In the genomic region with DNA sequence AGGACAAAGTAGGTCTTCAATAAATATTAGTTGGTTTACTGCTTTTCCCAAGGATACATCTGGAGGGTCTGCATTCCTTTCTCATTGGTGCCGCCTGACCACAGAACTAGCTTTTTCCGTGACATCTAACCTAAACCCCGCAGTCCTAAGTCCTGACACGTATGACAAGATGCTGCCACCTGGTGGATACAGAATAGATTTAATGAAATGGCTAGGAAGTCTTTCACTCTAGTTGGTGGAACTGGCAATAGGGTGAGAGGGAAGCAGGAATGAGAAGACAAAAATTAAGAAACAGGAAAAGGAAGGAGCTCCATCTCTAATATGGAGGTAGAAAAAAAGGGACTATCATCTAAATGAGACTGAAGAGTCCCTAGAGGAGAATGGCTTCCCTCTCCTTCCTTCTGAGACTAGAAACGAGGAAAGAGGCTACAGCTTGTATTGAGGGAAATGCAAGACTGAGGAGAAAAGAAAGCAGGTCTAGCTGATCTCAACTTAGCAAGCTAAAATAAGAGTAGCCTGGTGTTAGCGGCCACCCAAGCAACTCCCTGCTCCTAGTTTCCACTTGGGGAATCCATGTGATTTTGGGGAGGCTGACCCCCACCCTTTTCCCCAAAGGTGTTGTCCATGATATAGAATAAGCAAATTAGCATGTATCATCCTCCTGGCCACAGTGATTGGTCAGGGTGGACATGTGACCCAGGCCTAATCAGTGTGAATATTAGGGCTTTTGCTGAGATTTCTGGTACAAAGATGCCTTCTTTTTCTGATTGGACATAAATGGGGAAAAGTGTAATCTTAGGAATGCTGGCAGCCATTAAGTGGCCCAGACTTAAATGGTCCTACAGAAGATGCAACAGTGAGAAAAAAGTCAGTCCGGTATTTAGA, we compare ENCODE assay signal across 1 cellular context.
TF ChIP-seq lines count a peak whose summit lies in the region.

No MANE protein-coding gene starts in this region.

TF ChIP-seq in K562, 482 proteins besides CTCF, POLR2A, EP300 and RAD21:
- TF ChIP-seq, protein P1, sequence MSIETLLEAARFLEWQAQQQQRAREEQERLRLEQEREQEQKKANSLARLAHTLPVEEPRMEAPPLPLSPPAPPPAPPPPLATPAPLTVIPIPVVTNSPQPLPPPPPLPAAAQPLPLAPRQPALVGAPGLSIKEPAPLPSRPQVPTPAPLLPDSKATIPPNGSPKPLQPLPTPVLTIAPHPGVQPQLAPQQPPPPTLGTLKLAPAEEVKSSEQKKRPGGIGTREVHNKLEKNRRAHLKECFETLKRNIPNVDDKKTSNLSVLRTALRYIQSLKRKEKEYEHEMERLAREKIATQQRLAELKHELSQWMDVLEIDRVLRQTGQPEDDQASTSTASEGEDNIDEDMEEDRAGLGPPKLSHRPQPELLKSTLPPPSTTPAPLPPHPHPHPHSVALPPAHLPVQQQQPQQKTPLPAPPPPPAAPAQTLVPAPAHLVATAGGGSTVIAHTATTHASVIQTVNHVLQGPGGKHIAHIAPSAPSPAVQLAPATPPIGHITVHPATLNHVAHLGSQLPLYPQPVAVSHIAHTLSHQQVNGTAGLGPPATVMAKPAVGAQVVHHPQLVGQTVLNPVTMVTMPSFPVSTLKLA (conservative IDR thresholded peaks at IDR 0.05), result no peak
- TF ChIP-seq, protein P2, sequence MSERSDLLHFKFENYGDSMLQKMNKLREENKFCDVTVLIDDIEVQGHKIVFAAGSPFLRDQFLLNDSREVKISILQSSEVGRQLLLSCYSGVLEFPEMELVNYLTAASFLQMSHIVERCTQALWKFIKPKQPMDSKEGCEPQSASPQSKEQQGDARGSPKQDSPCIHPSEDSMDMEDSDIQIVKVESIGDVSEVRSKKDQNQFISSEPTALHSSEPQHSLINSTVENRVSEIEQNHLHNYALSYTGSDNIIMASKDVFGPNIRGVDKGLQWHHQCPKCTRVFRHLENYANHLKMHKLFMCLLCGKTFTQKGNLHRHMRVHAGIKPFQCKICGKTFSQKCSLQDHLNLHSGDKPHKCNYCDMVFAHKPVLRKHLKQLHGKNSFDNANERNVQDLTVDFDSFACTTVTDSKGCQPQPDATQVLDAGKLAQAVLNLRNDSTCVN (CRISPR knock-in tag; IDR thresholded peaks at IDR 0.05), result peak; percentile 53; the same call in 1 of the 2 replicates
- TF ChIP-seq CCAR2 (IDR thresholded peaks at IDR 0.05; ENCODE audit: low read depth, low read length), result no peak
- TF ChIP-seq, protein P3, sequence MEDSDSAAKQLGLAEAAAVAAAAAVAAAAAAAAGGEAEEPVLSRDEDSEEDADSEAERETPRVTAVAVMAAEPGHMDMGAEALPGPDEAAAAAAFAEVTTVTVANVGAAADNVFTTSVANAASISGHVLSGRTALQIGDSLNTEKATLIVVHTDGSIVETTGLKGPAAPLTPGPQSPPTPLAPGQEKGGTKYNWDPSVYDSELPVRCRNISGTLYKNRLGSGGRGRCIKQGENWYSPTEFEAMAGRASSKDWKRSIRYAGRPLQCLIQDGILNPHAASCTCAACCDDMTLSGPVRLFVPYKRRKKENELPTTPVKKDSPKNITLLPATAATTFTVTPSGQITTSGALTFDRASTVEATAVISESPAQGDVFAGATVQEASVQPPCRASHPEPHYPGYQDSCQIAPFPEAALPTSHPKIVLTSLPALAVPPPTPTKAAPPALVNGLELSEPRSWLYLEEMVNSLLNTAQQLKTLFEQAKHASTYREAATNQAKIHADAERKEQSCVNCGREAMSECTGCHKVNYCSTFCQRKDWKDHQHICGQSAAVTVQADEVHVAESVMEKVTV (CRISPR knock-in tag; IDR thresholded peaks at IDR 0.05), result peak; percentile 86
- TF ChIP-seq JUN (IDR thresholded peaks at IDR 0.05; ENCODE audit: borderline replicate concordance, low read depth, low read length), result no peak
- no peak for TF ChIP-seq JUN (CRISPR knock-in tag; IDR thresholded peaks at IDR 0.05; ENCODE audit: borderline replicate concordance)
- TF ChIP-seq, protein P4, sequence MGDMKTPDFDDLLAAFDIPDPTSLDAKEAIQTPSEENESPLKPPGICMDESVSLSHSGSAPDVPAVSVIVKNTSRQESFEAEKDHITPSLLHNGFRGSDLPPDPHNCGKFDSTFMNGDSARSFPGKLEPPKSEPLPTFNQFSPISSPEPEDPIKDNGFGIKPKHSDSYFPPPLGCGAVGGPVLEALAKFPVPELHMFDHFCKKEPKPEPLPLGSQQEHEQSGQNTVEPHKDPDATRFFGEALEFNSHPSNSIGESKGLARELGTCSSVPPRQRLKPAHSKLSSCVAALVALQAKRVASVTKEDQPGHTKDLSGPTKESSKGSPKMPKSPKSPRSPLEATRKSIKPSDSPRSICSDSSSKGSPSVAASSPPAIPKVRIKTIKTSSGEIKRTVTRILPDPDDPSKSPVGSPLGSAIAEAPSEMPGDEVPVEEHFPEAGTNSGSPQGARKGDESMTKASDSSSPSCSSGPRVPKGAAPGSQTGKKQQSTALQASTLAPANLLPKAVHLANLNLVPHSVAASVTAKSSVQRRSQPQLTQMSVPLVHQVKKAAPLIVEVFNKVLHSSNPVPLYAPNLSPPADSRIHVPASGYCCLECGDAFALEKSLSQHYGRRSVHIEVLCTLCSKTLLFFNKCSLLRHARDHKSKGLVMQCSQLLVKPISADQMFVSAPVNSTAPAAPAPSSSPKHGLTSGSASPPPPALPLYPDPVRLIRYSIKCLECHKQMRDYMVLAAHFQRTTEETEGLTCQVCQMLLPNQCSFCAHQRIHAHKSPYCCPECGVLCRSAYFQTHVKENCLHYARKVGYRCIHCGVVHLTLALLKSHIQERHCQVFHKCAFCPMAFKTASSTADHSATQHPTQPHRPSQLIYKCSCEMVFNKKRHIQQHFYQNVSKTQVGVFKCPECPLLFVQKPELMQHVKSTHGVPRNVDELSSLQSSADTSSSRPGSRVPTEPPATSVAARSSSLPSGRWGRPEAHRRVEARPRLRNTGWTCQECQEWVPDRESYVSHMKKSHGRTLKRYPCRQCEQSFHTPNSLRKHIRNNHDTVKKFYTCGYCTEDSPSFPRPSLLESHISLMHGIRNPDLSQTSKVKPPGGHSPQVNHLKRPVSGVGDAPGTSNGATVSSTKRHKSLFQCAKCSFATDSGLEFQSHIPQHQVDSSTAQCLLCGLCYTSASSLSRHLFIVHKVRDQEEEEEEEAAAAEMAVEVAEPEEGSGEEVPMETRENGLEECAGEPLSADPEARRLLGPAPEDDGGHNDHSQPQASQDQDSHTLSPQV (IDR thresholded peaks at IDR 0.05), result 0 out of 2 replicates have a peak, but pooled peaks have one; percentile 37
- TF ChIP-seq, protein P5, sequence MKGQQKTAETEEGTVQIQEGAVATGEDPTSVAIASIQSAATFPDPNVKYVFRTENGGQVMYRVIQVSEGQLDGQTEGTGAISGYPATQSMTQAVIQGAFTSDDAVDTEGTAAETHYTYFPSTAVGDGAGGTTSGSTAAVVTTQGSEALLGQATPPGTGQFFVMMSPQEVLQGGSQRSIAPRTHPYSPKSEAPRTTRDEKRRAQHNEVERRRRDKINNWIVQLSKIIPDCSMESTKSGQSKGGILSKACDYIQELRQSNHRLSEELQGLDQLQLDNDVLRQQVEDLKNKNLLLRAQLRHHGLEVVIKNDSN (CRISPR knock-in tag; IDR thresholded peaks at IDR 0.05), result peak; percentile 91
- no peak for TF ChIP-seq ARHGAP35 (IDR thresholded peaks at IDR 0.05; ENCODE audit: partially characterized antibody)
- no peak for TF ChIP-seq ZEB2 (IDR thresholded peaks at IDR 0.05)
- no peak for TF ChIP-seq ZKSCAN3 (CRISPR knock-in tag; IDR thresholded peaks at IDR 0.05)
- no peak for TF ChIP-seq EP400 (IDR thresholded peaks at IDR 0.05)
- 0 out of 2 replicates have a peak, but pooled peaks have one; percentile 6 for TF ChIP-seq OTX1 (CRISPR knock-in tag; IDR thresholded peaks at IDR 0.05)
- TF ChIP-seq C11orf30 (IDR thresholded peaks at IDR 0.05; ENCODE audit: low read depth), result 0 out of 2 replicates have a peak, but pooled peaks have one; percentile 14
- TF ChIP-seq, protein P6, sequence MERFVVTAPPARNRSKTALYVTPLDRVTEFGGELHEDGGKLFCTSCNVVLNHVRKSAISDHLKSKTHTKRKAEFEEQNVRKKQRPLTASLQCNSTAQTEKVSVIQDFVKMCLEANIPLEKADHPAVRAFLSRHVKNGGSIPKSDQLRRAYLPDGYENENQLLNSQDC (CRISPR knock-in tag; IDR thresholded peaks at IDR 0.05), result no peak
- no peak for TF ChIP-seq SRSF3 (IDR thresholded peaks at IDR 0.05; ENCODE audit: insufficient read depth, low read length)
- TF ChIP-seq, protein P7, sequence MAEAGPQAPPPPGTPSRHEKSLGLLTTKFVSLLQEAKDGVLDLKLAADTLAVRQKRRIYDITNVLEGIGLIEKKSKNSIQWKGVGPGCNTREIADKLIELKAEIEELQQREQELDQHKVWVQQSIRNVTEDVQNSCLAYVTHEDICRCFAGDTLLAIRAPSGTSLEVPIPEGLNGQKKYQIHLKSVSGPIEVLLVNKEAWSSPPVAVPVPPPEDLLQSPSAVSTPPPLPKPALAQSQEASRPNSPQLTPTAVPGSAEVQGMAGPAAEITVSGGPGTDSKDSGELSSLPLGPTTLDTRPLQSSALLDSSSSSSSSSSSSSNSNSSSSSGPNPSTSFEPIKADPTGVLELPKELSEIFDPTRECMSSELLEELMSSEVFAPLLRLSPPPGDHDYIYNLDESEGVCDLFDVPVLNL (CRISPR knock-in tag; IDR thresholded peaks at IDR 0.05; ENCODE audit: low read depth), result no peak
- no peak for TF ChIP-seq ATF1 (CRISPR knock-in tag; IDR thresholded peaks at IDR 0.05)
- peak; percentile 63 for TF ChIP-seq ATF1 (tag; IDR thresholded peaks at IDR 0.05)
- TF ChIP-seq, protein P8, sequence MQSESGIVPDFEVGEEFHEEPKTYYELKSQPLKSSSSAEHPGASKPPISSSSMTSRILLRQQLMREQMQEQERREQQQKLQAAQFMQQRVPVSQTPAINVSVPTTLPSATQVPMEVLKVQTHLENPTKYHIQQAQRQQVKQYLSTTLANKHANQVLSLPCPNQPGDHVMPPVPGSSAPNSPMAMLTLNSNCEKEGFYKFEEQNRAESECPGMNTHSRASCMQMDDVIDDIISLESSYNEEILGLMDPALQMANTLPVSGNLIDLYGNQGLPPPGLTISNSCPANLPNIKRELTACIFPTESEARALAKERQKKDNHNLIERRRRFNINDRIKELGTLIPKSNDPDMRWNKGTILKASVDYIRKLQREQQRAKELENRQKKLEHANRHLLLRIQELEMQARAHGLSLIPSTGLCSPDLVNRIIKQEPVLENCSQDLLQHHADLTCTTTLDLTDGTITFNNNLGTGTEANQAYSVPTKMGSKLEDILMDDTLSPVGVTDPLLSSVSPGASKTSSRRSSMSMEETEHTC (IDR thresholded peaks at IDR 0.05), result no peak
- no peak for TF ChIP-seq ZNF212 (CRISPR knock-in tag; IDR thresholded peaks at IDR 0.05)
- TF ChIP-seq, protein P9, sequence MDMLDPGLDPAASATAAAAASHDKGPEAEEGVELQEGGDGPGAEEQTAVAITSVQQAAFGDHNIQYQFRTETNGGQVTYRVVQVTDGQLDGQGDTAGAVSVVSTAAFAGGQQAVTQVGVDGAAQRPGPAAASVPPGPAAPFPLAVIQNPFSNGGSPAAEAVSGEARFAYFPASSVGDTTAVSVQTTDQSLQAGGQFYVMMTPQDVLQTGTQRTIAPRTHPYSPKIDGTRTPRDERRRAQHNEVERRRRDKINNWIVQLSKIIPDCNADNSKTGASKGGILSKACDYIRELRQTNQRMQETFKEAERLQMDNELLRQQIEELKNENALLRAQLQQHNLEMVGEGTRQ (CRISPR knock-in tag; IDR thresholded peaks at IDR 0.05), result peak; percentile 83
- TF ChIP-seq ARNT (IDR thresholded peaks at IDR 0.05), result 0 out of 4 replicates have a peak, but pooled peaks of 1 of the 2 experiments have one; percentile 52
- TF ChIP-seq PHF21A (IDR thresholded peaks at IDR 0.05; ENCODE audit: borderline replicate concordance, low read depth), result peak; percentile 76; the same call in 1 of the 2 replicates
- TF ChIP-seq ARID2 (IDR thresholded peaks at IDR 0.05), result peak; percentile 78; the same call in 1 of the 2 replicates
- TF ChIP-seq MAFK (IDR thresholded peaks at IDR 0.05; ENCODE audit: low read length), result 0 out of 2 replicates have a peak, but pooled peaks have one; percentile 9
- 0 out of 4 replicates have a peak, but pooled peaks of 1 of the 2 experiments have one; percentile 28 for TF ChIP-seq FOXK2 (conservative IDR thresholded peaks at IDR 0.05 in 1 of 2, IDR thresholded peaks at IDR 0.05 in 1 of 2; ENCODE audit: low read depth in 2 of 2)
- no peak for TF ChIP-seq CREB1 (IDR thresholded peaks at IDR 0.05)
- peak; percentile 59; the same call in 1 of the 2 replicates for TF ChIP-seq CREB1 (CRISPR knock-in tag; IDR thresholded peaks at IDR 0.05)
- TF ChIP-seq SMC3 (conservative IDR thresholded peaks at IDR 0.05; ENCODE audit: insufficient read depth, low read depth, low read length), result peak; percentile 91
- peak; percentile 15; the same call in 1 of the 2 replicates for TF ChIP-seq CBFA2T2 (conservative IDR thresholded peaks at IDR 0.05)
- peak; percentile 20; the same call in 1 of the 2 replicates for TF ChIP-seq ZNF384 (IDR thresholded peaks at IDR 0.05; ENCODE audit: low read depth, low read length)
- TF ChIP-seq JUND (IDR thresholded peaks at IDR 0.05; ENCODE audit: borderline replicate concordance, low read depth, low read length), result peak; percentile 28; the same call in 1 of the 2 replicates
- TF ChIP-seq JUND (tag; IDR thresholded peaks at IDR 0.05; ENCODE audit: borderline replicate concordance, low read depth, low read length), result no peak; the same call in 2 of the 3 replicates
- TF ChIP-seq CREM (IDR thresholded peaks at IDR 0.05; ENCODE audit: low read depth), result peak; percentile 74
- TF ChIP-seq RCOR1 (IDR thresholded peaks at IDR 0.05; ENCODE audit: borderline replicate concordance in 1 of 2, low read depth in 2 of 2, low read length in 2 of 2), result peak in 1 of 2 experiments; percentile 54; a peak in 2 of 4 replicates
- TF ChIP-seq RAD51 (IDR thresholded peaks at IDR 0.05; ENCODE audit: borderline replicate concordance, low read depth), result peak; percentile 76
- TF ChIP-seq ZNF583 (CRISPR knock-in tag; IDR thresholded peaks at IDR 0.05), result no peak
- peak; percentile 16 to 60; a peak in 2 of 4 replicates for TF ChIP-seq KDM1A (IDR thresholded peaks at IDR 0.05)
- TF ChIP-seq NR2C2 (CRISPR knock-in tag; IDR thresholded peaks at IDR 0.05), result no peak
- peak; percentile 24; the same call in 1 of the 2 replicates for TF ChIP-seq NR2C2 (tag; IDR thresholded peaks at IDR 0.05)
- TF ChIP-seq MAZ (CRISPR knock-in tag; conservative IDR thresholded peaks at IDR 0.05 in 1 of 2, IDR thresholded peaks at IDR 0.05 in 1 of 2), result peak in 1 of 2 experiments; percentile 59; a peak in 1 of 4 replicates
- TF ChIP-seq, protein P10, sequence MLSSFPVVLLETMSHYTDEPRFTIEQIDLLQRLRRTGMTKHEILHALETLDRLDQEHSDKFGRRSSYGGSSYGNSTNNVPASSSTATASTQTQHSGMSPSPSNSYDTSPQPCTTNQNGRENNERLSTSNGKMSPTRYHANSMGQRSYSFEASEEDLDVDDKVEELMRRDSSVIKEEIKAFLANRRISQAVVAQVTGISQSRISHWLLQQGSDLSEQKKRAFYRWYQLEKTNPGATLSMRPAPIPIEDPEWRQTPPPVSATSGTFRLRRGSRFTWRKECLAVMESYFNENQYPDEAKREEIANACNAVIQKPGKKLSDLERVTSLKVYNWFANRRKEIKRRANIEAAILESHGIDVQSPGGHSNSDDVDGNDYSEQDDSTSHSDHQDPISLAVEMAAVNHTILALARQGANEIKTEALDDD (IDR thresholded peaks at IDR 0.05), result peak; percentile 85
- peak; percentile 61 for TF ChIP-seq NFYB (IDR thresholded peaks at IDR 0.05; ENCODE audit: extremely low read depth, insufficient read length)
- no peak for TF ChIP-seq ZNF444 (CRISPR knock-in tag; IDR thresholded peaks at IDR 0.05)
- no peak for TF ChIP-seq MAFG (tag; conservative IDR thresholded peaks at IDR 0.05)
- 0 out of 2 replicates have a peak, but pooled peaks have one; percentile 35 for TF ChIP-seq SP1 (CRISPR knock-in tag; IDR thresholded peaks at IDR 0.05)
